24 cellular contexts compared by ENCODE assay signal in the genomic region with DNA sequence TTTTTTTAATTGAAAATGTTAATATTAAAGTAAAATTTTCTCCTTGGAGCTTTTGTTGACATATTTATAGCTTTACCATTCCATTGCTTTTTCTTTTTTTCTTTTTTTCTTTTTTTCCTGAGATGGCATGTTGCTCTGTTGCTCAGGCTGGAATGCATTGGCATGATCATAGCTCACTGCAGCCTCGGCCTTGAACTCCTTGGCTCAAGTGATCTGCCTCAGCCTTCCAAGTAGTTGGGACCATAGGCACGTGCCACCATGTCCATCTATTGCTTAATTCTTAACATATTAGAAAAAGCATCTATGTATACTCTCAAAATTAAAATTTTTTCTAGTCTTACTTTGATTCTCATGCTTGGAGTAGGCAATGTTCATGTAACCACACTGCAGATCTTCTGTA.
"Had no signal": no experiment of that assay in that cellular context is flagged by ENCODE, and none has a peak within 500 bp of the region (broad histone marks: within the 10 kb centered on the region; RNA-seq: fewer than 3 reads in every experiment).

No MANE protein-coding gene starts in this region.

- H3K27ac Mint-ChIP-seq: natural killer cell treated with Interleukin-12 subunit alpha and Interleukin-12 subunit beta and Interleukin-15 and Interleukin-18, amount 100 ng/mL, for 72 hours; stimulated activated memory B cell treated with anti-CD40 and anti-IgM and Interleukin-4, amounts not matched to agents 10 μg/mL and 1 μg/mL and 100 μg/mL, for 72 hours; type B pancreatic cell had no signal

- H3K27me3 ChIP-seq: heart right ventricle, hepatocyte, right lobe of liver, suprapubic skin, tibial nerve, vagina had no signal

- H3K79me2 ChIP-seq: hepatocyte, parathyroid adenoma had no signal

- H3K9me3 Mint-ChIP-seq: naive thymus-derived CD4-positive, alpha-beta T cell; natural killer cell treated with Interleukin-12 subunit alpha and Interleukin-12 subunit beta and Interleukin-15 and Interleukin-18, amount 100 ng/mL, for 72 hours; stimulated activated memory B cell treated with anti-CD40 and anti-IgM and Interleukin-4, amounts not matched to agents 10 μg/mL and 1 μg/mL and 100 μg/mL, for 72 hours; type B pancreatic cell had no signal

- H2AFZ ChIP-seq: hepatocyte, parathyroid adenoma had no signal

- H3K9me3 ChIP-seq: heart right ventricle, left ventricle myocardium inferior, mucosa of descending colon, psoas muscle, right lobe of liver, suprapubic skin, tibial nerve, vagina had no signal

- H3K27ac ChIP-seq: heart right ventricle, hepatocyte, left ventricle myocardium inferior, parathyroid adenoma, psoas muscle, right lobe of liver, suprapubic skin, tibial nerve, vagina had no signal

- H3K4me3 ChIP-seq: heart right ventricle, hepatocyte, left ventricle myocardium inferior, lung, mucosa of descending colon, psoas muscle, right lobe of liver, smooth muscle cell, suprapubic skin, tibial nerve, vagina had no signal

- H3K9ac ChIP-seq: parathyroid adenoma had no signal

- H3K4me1 ChIP-seq: left ventricle myocardium inferior, parathyroid adenoma, psoas muscle, right lobe of liver, suprapubic skin, vagina had no signal

- DNase-seq: heart right ventricle; islet precursor cell; left ventricle myocardium inferior; midbrain; mucosa of descending colon; naive thymus-derived CD4-positive, alpha-beta T cell; nucleus accumbens; psoas muscle; right lobe of liver; stimulated activated CD4-positive, alpha-beta T cell treated with anti-CD3 and anti-CD28 coated beads, Interleukin-1b, Interleukin-23, amount 100 ng/mL, for 48 hours; stimulated activated CD4-positive, alpha-beta T cell treated with anti-CD3 and anti-CD28 coated beads, Interleukin-2, amount 100 ng/mL, for 48 hours; stimulated activated CD4-positive, alpha-beta T cell treated with anti-CD3 and anti-CD28 coated beads, Interleukin-4, amount 100 ng/mL, for 4 hours; stimulated activated CD8-positive, alpha-beta memory T cell treated with anti-CD3 and anti-CD28 coated beads, Interleukin-4, amount 100 ng/mL, for 48 hours; stimulated activated naive CD4-positive, alpha-beta T cell treated with Interleukin-2 at 50 U/mL for 16 hours had no signal

- H3K4me2 ChIP-seq: hepatocyte, smooth muscle cell had no signal

- H3K27me3 Mint-ChIP-seq: naive thymus-derived CD4-positive, alpha-beta T cell; natural killer cell treated with Interleukin-12 subunit alpha and Interleukin-12 subunit beta and Interleukin-15 and Interleukin-18, amount 100 ng/mL, for 72 hours; stimulated activated memory B cell treated with anti-CD40 and anti-IgM and Interleukin-4, amounts not matched to agents 10 μg/mL and 1 μg/mL and 100 μg/mL, for 72 hours; type B pancreatic cell had no signal

- H3K4me1 Mint-ChIP-seq: stimulated activated memory B cell treated with anti-CD40 and anti-IgM and Interleukin-4, amounts not matched to agents 10 μg/mL and 1 μg/mL and 100 μg/mL, for 72 hours had no signal

- ATAC-seq: heart right ventricle; mucosa of descending colon; naive thymus-derived CD4-positive, alpha-beta T cell; natural killer cell treated with Interleukin-12 subunit alpha and Interleukin-12 subunit beta and Interleukin-15 and Interleukin-18, amount 100 ng/mL, for 72 hours; psoas muscle; right lobe of liver; stimulated activated memory B cell treated with anti-CD40 and anti-IgM and Interleukin-4, amounts not matched to agents 10 μg/mL and 1 μg/mL and 100 μg/mL, for 72 hours had no signal

- H3K4me3 Mint-ChIP-seq: naive thymus-derived CD4-positive, alpha-beta T cell; natural killer cell treated with Interleukin-12 subunit alpha and Interleukin-12 subunit beta and Interleukin-15 and Interleukin-18, amount 100 ng/mL, for 72 hours; stimulated activated memory B cell treated with anti-CD40 and anti-IgM and Interleukin-4, amounts not matched to agents 10 μg/mL and 1 μg/mL and 100 μg/mL, for 72 hours; type B pancreatic cell had no signal
